In genomic region chr1:38077523-38078147, GRCh38 we compare ENCODE assay signal across 18 cellular contexts. TPM values are rescaled to one million over a fixed set of nuclear protein-coding genes. Genes with fewer than 3 reads are reported as not detected.
A peak's percentile ranks its signal among the peaks of the same experiment; 100 is the strongest.
DNase-seq lines count a peak whose midpoint lies in the region; ATAC-seq and TF ChIP-seq lines count a peak whose summit lies in the region.
"Had no signal": no experiment of that assay in that cellular context is flagged by ENCODE, and none has a peak within 500 bp of the region (broad histone marks: within the 10 kb centered on the region; RNA-seq: fewer than 3 reads in every experiment).

No MANE protein-coding gene starts in this region.

- no peak overlapping the region for H2AFZ ChIP-seq in SK-N-SH (ENCODE audit: low read depth)
- H2AFZ ChIP-seq in fibroblast of lung (ENCODE audit: low read length) = no peak overlapping the region
- no peak overlapping the region for H2AFZ ChIP-seq in H9 (ENCODE audit: low read length)

- no peak overlapping the region for H4K91ac ChIP-seq in H9 (ENCODE audit: insufficient read length, low read depth, low read length)

- intact Hi-C loops in activated CD4-positive, alpha-beta T cell treated with anti-CD3 and anti-CD28 coated beads, Interleukin-2, amount 10 ng/mL, durations not matched to agents 24 days and 14 days (cut with micrococcal nuclease) = no loop called here

- H2BK12ac ChIP-seq in H9 (ENCODE audit: insufficient read length, low read depth, low read length) = no peak overlapping the region

- H3K9me2 ChIP-seq in SK-N-SH = no peaks in the 10 kb centered on the region

- H3K23ac ChIP-seq in H9 (ENCODE audit: insufficient read length, low read depth, low read length) = no peak overlapping the region

- no peak overlapping the region for H3T11ph ChIP-seq in H9 (ENCODE audit: low read length)

- CTCF ChIA-PET in SK-N-SH (lab: Yijun Ruan, JAX) = interaction anchor here (1.5 to 2.0 kb wide), 2 partner anchors 9 to 11 kb away, joined by 3 to 7 read pairs; no protein-coding TSS in a partner anchor

- no peak overlapping the region for H3K4me3 ChIP-seq in SK-N-SH (ENCODE audit: low read depth in 2 of 2, low read length in 1 of 2)
- no peak overlapping the region for H3K4me3 ChIP-seq in fibroblast of lung (replicated peaks in 1 of 4; ENCODE audit: control extremely low read depth in 1 of 4, insufficient read depth in 1 of 4, low read depth in 3 of 4, low read length in 4 of 4)
- H3K4me3 ChIP-seq: HAP-1, SJCRH30 had no signal

- peaks cover 0 to 13% of the 10 kb centered on the region in 2 experiments; a peak in 2 of 4 replicates for H3K4me1 ChIP-seq in SK-N-SH (ENCODE audit: control insufficient read depth in 1 of 2, insufficient read depth in 2 of 2, low read depth in 1 of 2, low read length in 1 of 2)
- no peaks in the 10 kb centered on the region for H3K4me1 ChIP-seq in fibroblast of lung (ENCODE audit: control insufficient read depth, extremely low read depth, insufficient read depth, low read length)
- no peaks in the 10 kb centered on the region; the same call in none of the 2 replicates for H3K4me1 ChIP-seq in H9 (ENCODE audit: insufficient read depth, low read length)
- H3K4me1 ChIP-seq: HAP-1 had no signal

- no peak overlapping the region for H3K27ac Mint-ChIP-seq in H9
- H3K27ac Mint-ChIP-seq in activated CD4-positive, alpha-beta T cell treated with anti-CD3 and anti-CD28 coated beads, Interleukin-2, amount 10 ng/mL, durations not matched to agents 24 days and 14 days = no peak overlapping the region

- no peak overlapping the region for H2BK5ac ChIP-seq in H9 (ENCODE audit: insufficient read length, low read length)

- POLR2A ChIA-PET in SK-N-SH (lab: Yijun Ruan, JAX) = no interaction called here

- no peaks in the 10 kb centered on the region for H3K36me3 ChIP-seq in SK-N-SH (replicated peaks in 1 of 2; ENCODE audit: control insufficient read depth in 1 of 2, insufficient read depth in 2 of 2, low read length in 1 of 2)
- no peaks in the 10 kb centered on the region for H3K36me3 ChIP-seq in fibroblast of lung (ENCODE audit: control insufficient read depth, insufficient read depth, low read length)
- H3K36me3 ChIP-seq: HAP-1, SJCRH30 had no signal

- no peak overlapping the region for H2AK5ac ChIP-seq in H9 (ENCODE audit: insufficient read length, low read length)

- no peak overlapping the region for H4K8ac ChIP-seq in H9 (replicated peaks; ENCODE audit: insufficient read length, low read depth, low read length)

- no peaks in the 10 kb centered on the region for H3F3A ChIP-seq in SK-N-SH (replicated peaks; ENCODE audit: insufficient read depth)

- ATAC-seq in SK-N-SH treated with all-trans-retinoic acid at 6 μM for 48 hours (no peak), HG03521 (IDR thresholded peaks at IDR 0.05; ENCODE audit: unreplicated experiment) (no peak)
- ATAC-seq: HepG2 had no signal

- 23% methylated on average over 3 of the region's 3 CpGs for WGBS in SK-N-SH (ENCODE audit: low lambda C conversion rate)
- no CpG with 5 or more reads among the region's 3 CpGs for WGBS in H9 (ENCODE audit: extremely low coverage, insufficient read length, low lambda C conversion rate)

- no peaks in the 10 kb centered on the region for H3K79me1 ChIP-seq in H9 (ENCODE audit: insufficient read depth, low read depth, low read length, poor library complexity, severe bottlenecking)

- TF ChIP-seq RAD21 in SK-N-SH (IDR thresholded peaks at IDR 0.05; ENCODE audit: low read length) = no peak

- no peaks in the 10 kb centered on the region; a peak in 1 of 5 replicates for H3K9me3 Mint-ChIP-seq in H9
- H3K9me3 Mint-ChIP-seq in activated CD4-positive, alpha-beta T cell treated with anti-CD3 and anti-CD28 coated beads, Interleukin-2, amount 10 ng/mL, durations not matched to agents 24 days and 14 days = no peaks in the 10 kb centered on the region

- H3K4me3 Mint-ChIP-seq in H9 = no peak overlapping the region
- H3K4me3 Mint-ChIP-seq in activated CD4-positive, alpha-beta T cell treated with anti-CD3 and anti-CD28 coated beads, Interleukin-2, amount 10 ng/mL, durations not matched to agents 24 days and 14 days = no peak overlapping the region

- H3K18ac ChIP-seq in H9 (ENCODE audit: insufficient read length, low read depth, low read length) = no peak overlapping the region

- no peaks in the 10 kb centered on the region for H4K20me1 ChIP-seq in SK-N-SH (ENCODE audit: insufficient read depth)
- no peaks in the 10 kb centered on the region for H4K20me1 ChIP-seq in fibroblast of lung (ENCODE audit: control insufficient read depth, extremely low read depth, insufficient read depth, low read length)
- no peaks in the 10 kb centered on the region for H4K20me1 ChIP-seq in H9 (ENCODE audit: control insufficient read depth, insufficient read depth, insufficient read length)

- H3K79me2 ChIP-seq in SK-N-SH (ENCODE audit: insufficient read depth) (no peaks in the 10 kb centered on the region), fibroblast of lung (ENCODE audit: control insufficient read depth, insufficient read depth, low read length) (no peaks in the 10 kb centered on the region), H9 (ENCODE audit: insufficient read depth, low read length) (no peaks in the 10 kb centered on the region)

- H3K36me3 Mint-ChIP-seq in H9 (ENCODE audit: insufficient read depth in 1 of 3, low read depth in 3 of 3) = peaks cover 1 to 4% (median 3%) of the 10 kb centered on the region in 3 experiments; a peak in 3 of 7 replicates
- no peaks in the 10 kb centered on the region for H3K36me3 Mint-ChIP-seq in activated CD4-positive, alpha-beta T cell treated with anti-CD3 and anti-CD28 coated beads, Interleukin-2, amount 10 ng/mL, durations not matched to agents 24 days and 14 days (ENCODE audit: low read depth)

- H3K9ac ChIP-seq in SK-N-SH (no peak overlapping the region), fibroblast of lung (ENCODE audit: insufficient read depth, low read length) (no peak overlapping the region), H9 (ENCODE audit: extremely low read depth, insufficient read length, low read length) (no peak overlapping the region)

- TF ChIP-seq CTCF in SK-N-SH (IDR thresholded peaks at IDR 0.05) (no peak), fibroblast of lung (conservative IDR thresholded peaks at IDR 0.05 in 1 of 2, IDR thresholded peaks at IDR 0.05 in 1 of 2; ENCODE audit: low read depth in 1 of 2, low read length in 2 of 2) (no peak), H9 (conservative IDR thresholded peaks at IDR 0.05) (no peak)

- no peak overlapping the region for H3K4me2 ChIP-seq in SK-N-SH
- H3K4me2 ChIP-seq in fibroblast of lung (ENCODE audit: extremely low read depth, insufficient read depth, low read length) = no peak overlapping the region
- H3K4me2 ChIP-seq in H9 (ENCODE audit: insufficient read depth, insufficient read length, low read length) = no peak overlapping the region

- DNase-seq in SK-N-SH (no peak), NCI-H2029 treated with DMSO at 0.1 percent for 48 hours (lab: John Stamatoyannopoulos, UW) (peak; percentile 49), fibroblast of lung (ENCODE audit: low read depth in 2 of 2) (peak; percentile 9 to 24), NCI-H1092 treated with DMSO at 0.1 percent for 48 hours (lab: John Stamatoyannopoulos, UW) (no peak), H9 (no peak)
- DNase-seq in activated CD4-positive, alpha-beta T cell treated with anti-CD3 and anti-CD28 coated beads, Interleukin-2, amount 10 ng/mL, durations not matched to agents 24 days and 14 days = no peak
- DNase-seq: KG1, NCI-H1092, NCI-H2107, NCI-H345, NCI-H69, SJCRH30, SW 1271 had no signal

- no peak overlapping the region for H3K56ac ChIP-seq in H9 (ENCODE audit: insufficient read length, low read depth, low read length)

- H3K27ac ChIP-seq in SK-N-SH (ENCODE audit: low read depth in 2 of 2, low read length in 1 of 2) (no peak overlapping the region), fibroblast of lung (ENCODE audit: insufficient read depth, low read length) (no peak overlapping the region), H9 (ENCODE audit: insufficient read length, low read depth, low read length) (no peak overlapping the region)
- H3K27ac ChIP-seq: C4-2B, SJCRH30 had no signal

- no peak overlapping the region for H2BK20ac ChIP-seq in H9 (ENCODE audit: low read depth, low read length, poor library complexity, severe bottlenecking)

- no peak overlapping the region for H2BK120ac ChIP-seq in H9 (ENCODE audit: low read depth, low read length, poor library complexity, severe bottlenecking)

- H3K9me3 ChIP-seq in SK-N-SH (no peaks in the 10 kb centered on the region), fibroblast of lung (ENCODE audit: control insufficient read depth, insufficient read depth, low read depth, low read length) (no peaks in the 10 kb centered on the region), H9 (ENCODE audit: control insufficient read depth, low read depth, low read length) (no peaks in the 10 kb centered on the region)
- H3K9me3 ChIP-seq: HAP-1, SJCRH30 had no signal

- peaks cover 24 to 36% of the 10 kb centered on the region in 2 experiments for H3K4me1 Mint-ChIP-seq in H9
- no peaks in the 10 kb centered on the region for H3K4me1 Mint-ChIP-seq in activated CD4-positive, alpha-beta T cell treated with anti-CD3 and anti-CD28 coated beads, Interleukin-2, amount 10 ng/mL, durations not matched to agents 24 days and 14 days

- H3K23me2 ChIP-seq in H9 (ENCODE audit: insufficient read length, low read depth, low read length, poor library complexity, severe bottlenecking) = no peaks in the 10 kb centered on the region

- H4K5ac ChIP-seq in H9 (ENCODE audit: insufficient read length, low read depth, low read length) = no peak overlapping the region

- H3K4ac ChIP-seq in H9 (ENCODE audit: low read depth, low read length) = no peak overlapping the region

- no peak for TF ChIP-seq EP300 in SK-N-SH (IDR thresholded peaks at IDR 0.05; ENCODE audit: borderline replicate concordance in 1 of 2, low read depth in 1 of 2, low read length in 1 of 2)

- no peaks in the 10 kb centered on the region; the same call in 1 of the 2 replicates for H3K27me3 Mint-ChIP-seq in H9 (ENCODE audit: low read depth)
- peaks cover 7% of the 10 kb centered on the region for H3K27me3 Mint-ChIP-seq in activated CD4-positive, alpha-beta T cell treated with anti-CD3 and anti-CD28 coated beads, Interleukin-2, amount 10 ng/mL, durations not matched to agents 24 days and 14 days

- H3K27me3 ChIP-seq in SK-N-SH (ENCODE audit: insufficient read depth) = peaks cover 16% of the 10 kb centered on the region
- H3K27me3 ChIP-seq in fibroblast of lung (ENCODE audit: control insufficient read depth, insufficient read depth, low read length) = no peaks in the 10 kb centered on the region
- no peaks in the 10 kb centered on the region for H3K27me3 ChIP-seq in H9 (ENCODE audit: insufficient read depth, low read length)
- H3K27me3 ChIP-seq: SJCRH30 had no signal

- no peak overlapping the region for H3K14ac ChIP-seq in H9 (ENCODE audit: insufficient read depth, low read length)

- no peak overlapping the region for H2BK15ac ChIP-seq in H9 (ENCODE audit: low read depth, low read length)

RNA-seq across cellular contexts. Expression of gene POU3F1, which starts 31.0 kb away (rescaled TPM):
- polyA plus RNA-seq in SK-N-SH (2012; rRNA removed) (not detected in 2 replicates), fibroblast of lung (not detected in 2 replicates)
- not detected in 2 replicates for polyA plus RNA-seq in SK-N-SH (2012; cell fraction: cytosol; rRNA removed)
- not detected in 2 replicates for polyA plus RNA-seq in SK-N-SH (2012; cell fraction: nucleus; rRNA removed)
- total RNA-seq in fibroblast of lung (under 0.01 TPM in 1 of 2 replicates, not detected in the other), H9 (2021) (5.8 and 7.0 TPM in 2 replicates)
- not detected in 2 replicates for polyA plus RNA-seq in fibroblast of lung (2012)
- polyA minus RNA-seq in fibroblast of lung (ENCODE audit: low replicate concordance) = not detected in 2 replicates
- 1.4 and 1.5 TPM in 2 replicates for total RNA-seq in activated CD4-positive, alpha-beta T cell treated with anti-CD3 and anti-CD28 coated beads, Interleukin-2, amount 10 ng/mL, durations not matched to agents 24 days and 14 days
- total RNA-seq: HepG2 had no signal
- polyA plus RNA-seq: HepG2 had no signal

Comparison
In these comparisons a context has a peak if more than half of its experiments do, and no peak if none do; other contexts are left out.
1. DNase-seq: peak in NCI-H2029 treated with DMSO at 0.1 percent for 48 hours (single experiment) and fibroblast of lung (2 of 2); none in SK-N-SH (single experiment), NCI-H1092 treated with DMSO at 0.1 percent for 48 hours (single experiment), H9 (single experiment) and activated CD4-positive, alpha-beta T cell treated with anti-CD3 and anti-CD28 coated beads, Interleukin-2, amount 10 ng/mL, durations not matched to agents 24 days and 14 days (single experiment).